ENCODE assay signal across 8 cellular contexts in genomic region chr3:170222647-170223541, GRCh38. TPM values are rescaled to one million over a fixed set of nuclear protein-coding genes. Genes with fewer than 3 reads are reported as not detected.
DNase-seq lines count a peak whose midpoint lies in the region; ATAC-seq, FAIRE-seq and TF ChIP-seq lines count a peak whose summit lies in the region.

No MANE protein-coding gene starts in this region.

- H3K27ac ChIP-seq in A549 (peak overlapping the region; percentile 97 to 98), gastroesophageal sphincter (peak overlapping the region; percentile 95 to 98 (median 96)), neuronal stem cell (replicated peaks; ENCODE audit: low read length) (peak overlapping the region; percentile 81), thoracic aorta (peak overlapping the region; percentile 91 to 94)

- DNase-seq in A549 (ENCODE audit: low read depth in 1 of 2, low spot score in 1 of 2) (peak; percentile 41 to 69), GM12891 (ENCODE audit: insufficient read length, low spot score) (peak; percentile 33), NCI-H774 (lab: John Stamatoyannopoulos, UW) (peak; percentile 26), neuronal stem cell (ENCODE audit: low spot score) (peak; percentile 20), thoracic aorta (ENCODE audit: low spot score) (peak; percentile 5)

- H3K27me3 Mint-ChIP-seq in activated T-helper 17 cell treated with anti-CD3 and anti-CD28 coated beads, Interleukin-2, amount 50 U/mL, for 72 hours, result no peaks in the 10 kb centered on the region

- peak overlapping the region; percentile 87 for H2AFZ ChIP-seq in neuronal stem cell (ENCODE audit: low read length)

- peak overlapping the region; percentile 74 for H3K4me2 ChIP-seq in A549
- H3K4me2 ChIP-seq in neuronal stem cell (ENCODE audit: insufficient read depth, low read length, poor library complexity, severe bottlenecking), result peak overlapping the region; percentile 49

- POLR2A ChIA-PET in A549 (lab: Yijun Ruan, JAX), result interaction anchor here (0.5 to 2.0 kb wide), 6 partner anchors 10 to 133 kb away, joined by 3 to 11 read pairs (median 4); partner anchors contain the start of gene PHC3

- peaks cover 17% of the 10 kb centered on the region for H3K4me1 Mint-ChIP-seq in activated T-helper 17 cell treated with anti-CD3 and anti-CD28 coated beads, Interleukin-2, amount 50 U/mL, for 72 hours

- no peak overlapping the region for H2BK120ac ChIP-seq in neuronal stem cell (ENCODE audit: low read depth, low read length)

- H2BK12ac ChIP-seq in neuronal stem cell (ENCODE audit: low read length), result no peak overlapping the region

- no peak overlapping the region for H3K4ac ChIP-seq in neuronal stem cell (ENCODE audit: low read length)

- no peaks in the 10 kb centered on the region for H3K36me3 Mint-ChIP-seq in activated T-helper 17 cell treated with anti-CD3 and anti-CD28 coated beads, Interleukin-2, amount 50 U/mL, for 72 hours (ENCODE audit: low read depth)

- peak overlapping the region; percentile 95 for H3K4me3 Mint-ChIP-seq in activated T-helper 17 cell treated with anti-CD3 and anti-CD28 coated beads, Interleukin-2, amount 50 U/mL, for 72 hours

- FAIRE-seq in A549 (lab: Jason Lieb, UNC) (no peak), GM12891 (lab: Jason Lieb, UNC) (peak; percentile 82)

- peak overlapping the region; percentile 93 for H3K18ac ChIP-seq in neuronal stem cell (ENCODE audit: low read length)

- peak overlapping the region; percentile 82 for H3K4me3 ChIP-seq in A549
- peak overlapping the region; percentile 97 to 99 for H3K4me3 ChIP-seq in gastroesophageal sphincter
- peak overlapping the region; percentile 81 to 89 for H3K4me3 ChIP-seq in neuronal stem cell (ENCODE audit: low read length in 2 of 2)
- H3K4me3 ChIP-seq in thoracic aorta, result peak overlapping the region; percentile 99

- no peak for TF ChIP-seq POLR2A in A549 (IDR thresholded peaks at IDR 0.05; ENCODE audit: low read length)
- no peak for TF ChIP-seq POLR2A in GM12891 (IDR thresholded peaks at IDR 0.05; ENCODE audit: low read depth, low read length)
- no peak for TF ChIP-seq POLR2A in gastroesophageal sphincter (IDR thresholded peaks at IDR 0.05)

- no peak for TF ChIP-seq RAD21 in A549 (conservative IDR thresholded peaks at IDR 0.05 in 1 of 2, IDR thresholded peaks at IDR 0.05 in 1 of 2)

- H3K79me1 ChIP-seq in neuronal stem cell (ENCODE audit: low read depth, low read length), result peaks cover 3% of the 10 kb centered on the region

- peak; percentile 63 to 71 for ATAC-seq in A549
- peak; percentile 38 for ATAC-seq in HG02973 (IDR thresholded peaks at IDR 0.05; ENCODE audit: unreplicated experiment)
- peak; percentile 55 for ATAC-seq in activated T-helper 17 cell treated with anti-CD3 and anti-CD28 coated beads, Interleukin-2, amount 50 U/mL, for 72 hours (replicated peaks)
- peak; percentile 44 for ATAC-seq in gastroesophageal sphincter
- peak; percentile 38 for ATAC-seq in thoracic aorta (ENCODE audit: insufficient number of reproducible peaks, low FRiP score, low read depth)

- peak overlapping the region; percentile 93 for H2BK5ac ChIP-seq in neuronal stem cell (ENCODE audit: low read length)

- H3K27ac Mint-ChIP-seq in activated T-helper 17 cell treated with anti-CD3 and anti-CD28 coated beads, Interleukin-2, amount 50 U/mL, for 72 hours, result peak overlapping the region; percentile 97

- no peaks in the 10 kb centered on the region for H3K36me3 ChIP-seq in gastroesophageal sphincter
- no peaks in the 10 kb centered on the region for H3K36me3 ChIP-seq in neuronal stem cell (replicated peaks in 1 of 2; ENCODE audit: control insufficient read depth in 2 of 2, insufficient read depth in 2 of 2, low read length in 2 of 2)
- H3K36me3 ChIP-seq in thoracic aorta, result no peaks in the 10 kb centered on the region

- no peak overlapping the region for H2BK15ac ChIP-seq in neuronal stem cell (ENCODE audit: low read length)

- no peak overlapping the region for H4K91ac ChIP-seq in neuronal stem cell (ENCODE audit: low read depth, low read length, poor library complexity)

- H3K23ac ChIP-seq in neuronal stem cell (ENCODE audit: low read depth, low read length, poor library complexity), result peak overlapping the region; percentile 89

- no peak overlapping the region for H4K8ac ChIP-seq in neuronal stem cell (ENCODE audit: low read depth, low read length)

- TF ChIP-seq EP300 in A549 (IDR thresholded peaks at IDR 0.05), result no peak
- TF ChIP-seq EP300 in gastroesophageal sphincter (IDR thresholded peaks at IDR 0.05), result no peak

- H3K9me3 ChIP-seq in A549 (no peaks in the 10 kb centered on the region), gastroesophageal sphincter (no peaks in the 10 kb centered on the region), neuronal stem cell (replicated peaks in 1 of 2; ENCODE audit: control insufficient read depth in 2 of 2, insufficient read depth in 1 of 2, low read depth in 1 of 2, low read length in 2 of 2) (no peaks in the 10 kb centered on the region), thoracic aorta (no peaks in the 10 kb centered on the region)

- H3K9me3 Mint-ChIP-seq in activated T-helper 17 cell treated with anti-CD3 and anti-CD28 coated beads, Interleukin-2, amount 50 U/mL, for 72 hours, result no peaks in the 10 kb centered on the region

- no peak overlapping the region for H2AK5ac ChIP-seq in neuronal stem cell (ENCODE audit: low read depth, low read length)

- H3K4me1 ChIP-seq in A549 (peaks cover 35% of the 10 kb centered on the region), gastroesophageal sphincter (peaks cover 4 to 49% (median 6%) of the 10 kb centered on the region in 3 donors), neuronal stem cell (ENCODE audit: control insufficient read depth in 2 of 2, insufficient read depth in 1 of 2, low read depth in 1 of 2, low read length in 2 of 2) (peaks cover 0 to 9% of the 10 kb centered on the region in 2 donors), thoracic aorta (ENCODE audit: control insufficient read depth in 1 of 2, low read depth in 2 of 2) (peaks cover 26 to 34% of the 10 kb centered on the region in 2 donors)

- H3K9ac ChIP-seq in neuronal stem cell (ENCODE audit: low read depth, low read length, poor library complexity), result peak overlapping the region; percentile 88

- CTCF ChIA-PET in A549 (lab: Yijun Ruan, JAX), result interaction anchor here (0.8 to 2.1 kb wide), 4 partner anchors 14 to 45 kb away, joined by 3 to 4 read pairs (median 4); no protein-coding TSS in a partner anchor

- no peak overlapping the region for H3K14ac ChIP-seq in neuronal stem cell (ENCODE audit: low read length)

- 2% methylated on average over 19 of the region's 42 CpGs for WGBS in A549 (ENCODE audit: missing lambda C conversion rate)
- 0 to 1% methylated on average over 12 to 19 of the region's 42 CpGs for WGBS in gastroesophageal sphincter (ENCODE audit: low coverage in 1 of 2), 2 donors
- no CpG with 5 or more reads among the region's 42 CpGs for WGBS in neuronal stem cell (ENCODE audit: extremely low coverage in 2 of 2, insufficient read length in 2 of 2, insufficient replicate concordance in 1 of 2), 2 donors

- no peak for TF ChIP-seq CTCF in A549 (IDR thresholded peaks at IDR 0.05)
- peak in 3 of 4 experiments; percentile 12 to 35 (median 23) for TF ChIP-seq CTCF in gastroesophageal sphincter (IDR thresholded peaks at IDR 0.05)
- TF ChIP-seq CTCF in thoracic aorta (IDR thresholded peaks at IDR 0.05), result peak; percentile 11

- no peaks in the 10 kb centered on the region for H3K27me3 ChIP-seq in gastroesophageal sphincter
- no peaks in the 10 kb centered on the region for H3K27me3 ChIP-seq in neuronal stem cell (ENCODE audit: control insufficient read depth in 3 of 3, insufficient read depth in 3 of 3, low read depth in 1 of 3, low read length in 3 of 3)
- H3K27me3 ChIP-seq in thoracic aorta (replicated peaks; ENCODE audit: insufficient read depth), result no peaks in the 10 kb centered on the region

TF ChIP-seq in A549, 52 proteins besides CTCF, POLR2A, EP300 and RAD21:
- TF ChIP-seq PHF8 (IDR thresholded peaks at IDR 0.05; ENCODE audit: borderline replicate concordance, low read depth) (peak; percentile 28), JUN (IDR thresholded peaks at IDR 0.05) (0 out of 5 replicates have a peak, but pooled peaks of 1 of the 2 experiments have one; percentile 1), SMC3 (IDR thresholded peaks at IDR 0.05) (0 out of 3 replicates have a peak, but pooled peaks have one; percentile 8), SREBF2 (IDR thresholded peaks at IDR 0.05) (no peak)

TF ChIP-seq in GM12891, 5 proteins besides CTCF, POLR2A, EP300 and RAD21:
- TF ChIP-seq TAF1 (IDR thresholded peaks at IDR 0.05; ENCODE audit: low read depth, low read length) (no peak), PAX5 (IDR thresholded peaks at IDR 0.05; ENCODE audit: insufficient read depth, low read length, severe bottlenecking) (no peak), SPI1 (IDR thresholded peaks at IDR 0.05; ENCODE audit: low read depth, low read length) (no peak), POU2F2 (IDR thresholded peaks at IDR 0.05; ENCODE audit: low read depth, low read length) (no peak), POLR2AphosphoS5 (IDR thresholded peaks at IDR 0.05; ENCODE audit: low read depth, low read length) (no peak)

RNA-seq across cellular contexts. Expression of gene PRKCI, which starts 0.7 kb away (rescaled TPM):
- polyA plus RNA-seq in A549 (2011; rRNA removed) (31.2 and 52.6 TPM in 2 replicates), A549 (2017; fragmentation: RNase III; extraction: RNeasy Plus Mini Kit Qiagen cat#74134 plus additional on column Dnase treatment) (19.2 to 20.8 TPM (median 19.7 TPM) in 3 replicates)
- polyA plus RNA-seq in A549 (2012; cell fraction: cytosol; rRNA removed), result 8.4 and 9.9 TPM in 2 replicates
- 8.6 and 14.0 TPM in 2 replicates for polyA plus RNA-seq in A549 (2012; cell fraction: nucleus; rRNA removed)
- polyA minus RNA-seq in A549 (2011; rRNA and poly(A)+ RNA removed), result 19.2 and 24.4 TPM in 2 replicates
- 3.3 TPM for polyA plus RNA-seq in GM12891 (2012; ENCODE audit: low read depth, missing spikeins)
- total RNA-seq in activated T-helper 17 cell treated with anti-CD3 and anti-CD28 coated beads, Interleukin-2, amount 50 U/mL, for 72 hours, result 10 to 100 TPM; 21.3 to 27.1 TPM
- total RNA-seq in gastroesophageal sphincter (10 to 100 TPM; 41.9 to 69.0 (median 45.3) TPM), thoracic aorta (10 to 100 TPM; 22.5 to 52.9 TPM)
- polyA plus RNA-seq in neuronal stem cell (2013, experiment 1 of 2), result 43.8 TPM
- polyA plus RNA-seq in neuronal stem cell (2013, experiment 2 of 2), result 46.3 TPM

RNA-seq across cellular contexts. Expression of gene PHC3, which starts 41.4 kb away (rescaled TPM):
- polyA plus RNA-seq in A549 (2011; rRNA removed) (49.1 and 68.8 TPM in 2 replicates), A549 (2017; fragmentation: RNase III; extraction: RNeasy Plus Mini Kit Qiagen cat#74134 plus additional on column Dnase treatment) (9.6 to 10.8 TPM (median 10.4 TPM) in 3 replicates)
- polyA plus RNA-seq in A549 (2012; cell fraction: cytosol; rRNA removed), result 14.5 and 19.3 TPM in 2 replicates
- polyA plus RNA-seq in A549 (2012; cell fraction: nucleus; rRNA removed), result 14.0 and 16.9 TPM in 2 replicates
- polyA minus RNA-seq in A549 (2011; rRNA and poly(A)+ RNA removed), result 166 and 200 TPM in 2 replicates
- polyA plus RNA-seq in GM12891 (2012; ENCODE audit: low read depth, missing spikeins), result 24.6 TPM
- total RNA-seq in activated T-helper 17 cell treated with anti-CD3 and anti-CD28 coated beads, Interleukin-2, amount 50 U/mL, for 72 hours, result 10 to 100 TPM; 65.8 to 98.7 TPM
- total RNA-seq in gastroesophageal sphincter (100 to 1,000 TPM in 1 of 4 donors, 10 to 100 TPM in 3; 45.2 to 113 (median 83.9) TPM), thoracic aorta (100 to 1,000 TPM in 1 of 2 donors, 10 to 100 TPM in 1; 78.0 to 123 TPM)
- polyA plus RNA-seq in neuronal stem cell (2013, experiment 1 of 2), result 25.6 TPM
- 30.2 TPM for polyA plus RNA-seq in neuronal stem cell (2013, experiment 2 of 2)

Comparison
In these comparisons a context has a peak if more than half of its experiments do, and no peak if none do; other contexts are left out.
1. Peak in every context shown above with its lines: DNase-seq, ATAC-seq, H3K4me3 ChIP-seq and H3K27ac ChIP-seq.
2. DNase-seq: peak in every context shown above with its lines; median percentile 55 in A549; 33 in GM12891; 26 in NCI-H774; 20 in neuronal stem cell; 5 in thoracic aorta.